1 cellular context compared by ENCODE assay signal in the genomic region with DNA sequence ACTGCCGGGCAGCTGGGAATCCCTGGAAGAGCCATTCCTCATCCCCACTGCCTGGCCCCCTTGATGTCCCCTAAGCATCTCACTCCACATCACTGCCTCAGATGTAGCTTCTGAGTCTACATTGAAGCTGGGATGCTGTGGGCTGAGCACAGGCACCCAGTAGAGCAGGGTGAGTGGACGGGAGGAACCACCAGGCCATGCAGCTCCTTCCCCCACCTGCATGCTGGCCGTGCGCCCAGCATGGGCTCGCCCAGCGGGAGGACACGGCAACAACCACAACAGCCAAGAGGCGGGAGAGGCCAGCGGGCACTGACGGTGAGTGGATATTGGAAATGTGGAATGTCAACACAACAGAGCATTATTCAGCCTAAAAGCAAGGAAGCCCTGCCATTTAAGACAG.
TF ChIP-seq lines count a peak whose summit lies in the region.

No MANE protein-coding gene starts in this region.

TF ChIP-seq in HCT116, 20 proteins besides CTCF, POLR2A, EP300 and RAD21:
- TF ChIP-seq, protein P1, sequence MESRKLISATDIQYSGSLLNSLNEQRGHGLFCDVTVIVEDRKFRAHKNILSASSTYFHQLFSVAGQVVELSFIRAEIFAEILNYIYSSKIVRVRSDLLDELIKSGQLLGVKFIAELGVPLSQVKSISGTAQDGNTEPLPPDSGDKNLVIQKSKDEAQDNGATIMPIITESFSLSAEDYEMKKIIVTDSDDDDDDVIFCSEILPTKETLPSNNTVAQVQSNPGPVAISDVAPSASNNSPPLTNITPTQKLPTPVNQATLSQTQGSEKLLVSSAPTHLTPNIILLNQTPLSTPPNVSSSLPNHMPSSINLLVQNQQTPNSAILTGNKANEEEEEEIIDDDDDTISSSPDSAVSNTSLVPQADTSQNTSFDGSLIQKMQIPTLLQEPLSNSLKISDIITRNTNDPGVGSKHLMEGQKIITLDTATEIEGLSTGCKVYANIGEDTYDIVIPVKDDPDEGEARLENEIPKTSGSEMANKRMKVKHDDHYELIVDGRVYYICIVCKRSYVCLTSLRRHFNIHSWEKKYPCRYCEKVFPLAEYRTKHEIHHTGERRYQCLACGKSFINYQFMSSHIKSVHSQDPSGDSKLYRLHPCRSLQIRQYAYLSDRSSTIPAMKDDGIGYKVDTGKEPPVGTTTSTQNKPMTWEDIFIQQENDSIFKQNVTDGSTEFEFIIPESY (IDR thresholded peaks at IDR 0.05; ENCODE audit: extremely low read depth, insufficient replicate concordance, low read length), result no peak
